In the genomic region with DNA sequence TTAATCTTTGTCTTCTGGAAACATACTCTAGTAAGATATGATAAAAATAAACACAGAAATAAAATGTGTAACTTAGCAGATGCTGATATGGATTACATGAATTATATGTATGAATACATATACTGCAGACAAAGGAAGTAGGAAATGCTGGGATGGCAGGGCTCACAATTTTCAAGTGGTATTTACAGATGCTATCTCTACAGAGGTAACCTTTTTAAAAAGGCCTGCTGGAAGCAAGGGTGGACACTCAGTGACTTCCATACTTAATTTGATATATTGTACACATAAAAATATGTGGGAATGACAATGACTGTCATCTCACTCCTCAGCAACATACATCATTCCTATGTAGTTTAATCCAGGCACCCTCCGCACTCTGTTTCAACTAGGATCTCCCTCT, we compare ENCODE assay signal across 21 cellular contexts.
"Had no signal": no experiment of that assay in that cellular context is flagged by ENCODE, and none has a peak within 500 bp of the region (broad histone marks: within the 10 kb centered on the region; RNA-seq: fewer than 3 reads in every experiment).

No MANE protein-coding gene starts in this region.

- H3K4me2 ChIP-seq: KMS-11 had no signal

- H3K27me3 Mint-ChIP-seq: IgD-negative memory B cell had no signal

- H3K27ac Mint-ChIP-seq: IgD-negative memory B cell had no signal

- H3K4me1 ChIP-seq: SJCRH30 had no signal

- H3K36me3 ChIP-seq: SJCRH30 had no signal

- DNase-seq: Kasumi-1, NCI-H1092, NCI-H1436, NCI-H187, NCI-H2029, NCI-H2081 treated with DMSO at 0.1 percent for 48 hours, NCI-H2171, NCI-H226, NCI-H446, NCI-H510A, NCI-H524 treated with DMSO at 0.1 percent for 48 hours, NCI-H69, NCI-H774, Right ventricle myocardium superior, RPMI8226, SJCRH30 had no signal

- H3K4me3 ChIP-seq: K562, SJCRH30, SK-N-MC had no signal

- ATAC-seq: K562 had no signal

- H3K27ac ChIP-seq: HL-60, KMS-11, SJCRH30, SK-N-MC had no signal

- H3K4me1 Mint-ChIP-seq: IgD-negative memory B cell had no signal

- H3K4me3 Mint-ChIP-seq: IgD-negative memory B cell had no signal

- H3K9me3 ChIP-seq: SJCRH30 had no signal
